In genomic region chr5:61048534-61048933, GRCh38 we compare ENCODE assay signal across 1 cellular context.
TF ChIP-seq lines count a peak whose summit lies in the region.

No MANE protein-coding gene starts in this region.

TF ChIP-seq in SK-N-SH, 30 proteins besides CTCF, POLR2A, EP300 and RAD21 (continued from another document):
- peak; percentile 35; the same call in 1 of the 2 replicates for TF ChIP-seq NFIC (IDR thresholded peaks at IDR 0.05; ENCODE audit: borderline replicate concordance)
